In the genomic region with DNA sequence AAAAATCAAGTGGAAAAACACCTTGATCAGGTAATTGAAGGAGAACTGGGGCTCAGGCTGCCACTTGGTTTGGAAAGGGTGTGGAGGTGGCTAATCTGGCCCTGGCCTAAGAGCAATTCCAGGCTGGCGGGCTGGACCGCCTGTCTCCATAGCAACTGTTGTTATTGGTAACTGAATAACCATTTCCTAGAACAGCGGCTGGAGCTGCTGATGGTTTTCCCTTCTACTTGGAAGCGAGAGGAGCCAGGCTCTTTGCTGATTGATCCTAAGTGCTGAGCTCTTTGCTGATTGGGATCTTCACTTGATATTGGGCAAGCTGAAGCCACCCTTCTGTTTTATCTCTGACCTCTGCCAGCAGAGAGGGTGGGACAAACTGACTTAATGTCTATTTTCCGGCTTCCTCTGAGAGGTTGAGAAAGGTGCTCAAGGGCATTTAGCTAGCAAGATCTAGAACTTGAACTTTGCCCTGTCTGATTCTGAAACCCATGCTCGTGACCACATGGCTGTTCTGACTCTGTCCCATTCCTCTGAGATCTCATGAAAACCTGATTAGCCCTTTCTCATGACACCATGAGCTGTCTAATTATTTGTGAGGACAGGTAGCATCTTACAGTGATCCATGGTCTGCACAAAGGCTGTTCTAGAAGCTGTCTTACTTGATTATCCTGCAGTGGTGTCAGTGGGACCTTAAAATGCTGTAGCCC, we compare ENCODE assay signal across 7 cellular contexts.
DNase-seq lines count a peak whose midpoint lies in the region; ATAC-seq and TF ChIP-seq lines count a peak whose summit lies in the region.

No MANE protein-coding gene starts in this region.

- TF ChIP-seq RAD21 in neural cell (conservative IDR thresholded peaks at IDR 0.05) = peak; percentile 25

- peak overlapping the region; percentile 69 for H3K27ac ChIP-seq in neural cell (ENCODE audit: low read length)

- no peaks in the 10 kb centered on the region for H3K9me3 ChIP-seq in neural cell (ENCODE audit: low read length)

- no peaks in the 10 kb centered on the region for H3K79me2 ChIP-seq in neural cell (replicated peaks; ENCODE audit: insufficient read depth, low read length)

- no peaks in the 10 kb centered on the region for H3K9me2 ChIP-seq in neural cell (ENCODE audit: insufficient read depth, low read length)

- H2AFZ ChIP-seq in neural cell (ENCODE audit: low read depth, low read length) = no peak overlapping the region

- DNase-seq in NCI-H1092 (lab: John Stamatoyannopoulos, UW) (peak; percentile 64), cerebellum (ENCODE audit: low spot score) (peak; percentile 84), 8988T (no peak)

- no peaks in the 10 kb centered on the region for H4K20me1 ChIP-seq in neural cell (ENCODE audit: insufficient read depth)

- H3K4me3 ChIP-seq in neural cell (ENCODE audit: low read length) = peak overlapping the region; percentile 25

- TF ChIP-seq CTCF in neural cell (IDR thresholded peaks at IDR 0.05; ENCODE audit: poor library complexity, severe bottlenecking) = no peak

- no peaks in the 10 kb centered on the region for H3F3A ChIP-seq in neural cell (ENCODE audit: insufficient read depth, low read length, poor library complexity, severe bottlenecking)

- TF ChIP-seq EP300 in neural cell (conservative IDR thresholded peaks at IDR 0.05; ENCODE audit: poor library complexity, severe bottlenecking) = no peak

- no peaks in the 10 kb centered on the region for H3K27me3 ChIP-seq in neural cell (ENCODE audit: insufficient read depth, low read depth, low read length)

- peak overlapping the region; percentile 21 for H3K4me2 ChIP-seq in neural cell (ENCODE audit: low read length)

- H3K9ac ChIP-seq in neural cell (ENCODE audit: low read length) = peak overlapping the region; percentile 21

- no peaks in the 10 kb centered on the region for H3K36me3 ChIP-seq in neural cell (ENCODE audit: insufficient read depth, low read length)

- ATAC-seq in GM18867 (IDR thresholded peaks at IDR 0.05; ENCODE audit: unreplicated experiment) = peak; percentile 62
- no peak for ATAC-seq in HG02885 (IDR thresholded peaks at IDR 0.05; ENCODE audit: poor library complexity, unreplicated experiment)
- no peak for ATAC-seq in GM21737 (IDR thresholded peaks at IDR 0.05; ENCODE audit: unreplicated experiment)

TF ChIP-seq in neural cell, 6 proteins besides CTCF, POLR2A, EP300 and RAD21:
- TF ChIP-seq TAF1 (IDR thresholded peaks at IDR 0.05; ENCODE audit: low read depth) = no peak
- no peak for TF ChIP-seq EZH2 (IDR thresholded peaks at IDR 0.05; ENCODE audit: borderline replicate concordance, insufficient read depth, low read length, poor library complexity, severe bottlenecking)
- TF ChIP-seq SMC3 (conservative IDR thresholded peaks at IDR 0.05; ENCODE audit: poor library complexity) = no peak
- no peak for TF ChIP-seq POLR2AphosphoS5 (IDR thresholded peaks at IDR 0.05)
- TF ChIP-seq, protein P1, sequence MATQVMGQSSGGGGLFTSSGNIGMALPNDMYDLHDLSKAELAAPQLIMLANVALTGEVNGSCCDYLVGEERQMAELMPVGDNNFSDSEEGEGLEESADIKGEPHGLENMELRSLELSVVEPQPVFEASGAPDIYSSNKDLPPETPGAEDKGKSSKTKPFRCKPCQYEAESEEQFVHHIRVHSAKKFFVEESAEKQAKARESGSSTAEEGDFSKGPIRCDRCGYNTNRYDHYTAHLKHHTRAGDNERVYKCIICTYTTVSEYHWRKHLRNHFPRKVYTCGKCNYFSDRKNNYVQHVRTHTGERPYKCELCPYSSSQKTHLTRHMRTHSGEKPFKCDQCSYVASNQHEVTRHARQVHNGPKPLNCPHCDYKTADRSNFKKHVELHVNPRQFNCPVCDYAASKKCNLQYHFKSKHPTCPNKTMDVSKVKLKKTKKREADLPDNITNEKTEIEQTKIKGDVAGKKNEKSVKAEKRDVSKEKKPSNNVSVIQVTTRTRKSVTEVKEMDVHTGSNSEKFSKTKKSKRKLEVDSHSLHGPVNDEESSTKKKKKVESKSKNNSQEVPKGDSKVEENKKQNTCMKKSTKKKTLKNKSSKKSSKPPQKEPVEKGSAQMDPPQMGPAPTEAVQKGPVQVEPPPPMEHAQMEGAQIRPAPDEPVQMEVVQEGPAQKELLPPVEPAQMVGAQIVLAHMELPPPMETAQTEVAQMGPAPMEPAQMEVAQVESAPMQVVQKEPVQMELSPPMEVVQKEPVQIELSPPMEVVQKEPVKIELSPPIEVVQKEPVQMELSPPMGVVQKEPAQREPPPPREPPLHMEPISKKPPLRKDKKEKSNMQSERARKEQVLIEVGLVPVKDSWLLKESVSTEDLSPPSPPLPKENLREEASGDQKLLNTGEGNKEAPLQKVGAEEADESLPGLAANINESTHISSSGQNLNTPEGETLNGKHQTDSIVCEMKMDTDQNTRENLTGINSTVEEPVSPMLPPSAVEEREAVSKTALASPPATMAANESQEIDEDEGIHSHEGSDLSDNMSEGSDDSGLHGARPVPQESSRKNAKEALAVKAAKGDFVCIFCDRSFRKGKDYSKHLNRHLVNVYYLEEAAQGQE (IDR thresholded peaks at IDR 0.05; ENCODE audit: borderline replicate concordance) = peak; percentile 50
- TF ChIP-seq MXI1 (conservative IDR thresholded peaks at IDR 0.05; ENCODE audit: poor library complexity, severe bottlenecking) = no peak
